ENCODE assay signal across 23 cellular contexts in the genomic region with DNA sequence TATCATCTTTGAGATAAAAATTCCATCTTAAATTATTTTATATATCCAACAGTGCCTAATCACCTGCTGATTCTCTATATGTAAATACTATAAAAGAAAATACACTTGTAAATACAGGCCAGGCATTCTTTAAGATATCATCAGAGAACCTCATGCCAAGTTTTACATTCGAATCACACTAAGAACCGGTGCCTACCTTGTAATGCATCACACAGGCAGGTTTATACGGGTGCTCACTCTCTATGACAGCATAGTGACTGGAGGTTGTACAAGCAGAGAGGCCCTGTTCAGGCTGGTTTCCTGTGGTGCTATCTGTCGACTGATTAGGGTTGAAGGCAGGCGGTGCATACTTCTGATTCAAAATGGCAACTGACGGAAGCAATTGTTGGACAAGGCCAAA.
"Had no signal": no experiment of that assay in that cellular context is flagged by ENCODE, and none has a peak within 500 bp of the region (broad histone marks: within the 10 kb centered on the region; RNA-seq: fewer than 3 reads in every experiment).

No MANE protein-coding gene starts in this region.

- H3K27me3 ChIP-seq: dorsolateral prefrontal cortex, esophagus muscularis mucosa, gastroesophageal sphincter, neutrophil, right lobe of liver, spleen, tibial artery, upper lobe of right lung had no signal

- H3K9me3 ChIP-seq: esophagus muscularis mucosa, gastroesophageal sphincter, left ventricle myocardium inferior, neutrophil, psoas muscle, right lobe of liver, spleen, tibial artery, upper lobe of right lung had no signal

- H3K27me3 Mint-ChIP-seq: naive thymus-derived CD4-positive, alpha-beta T cell; stimulated activated memory B cell treated with anti-CD40 and anti-IgM and Interleukin-4, amounts not matched to agents 10 μg/mL and 1 μg/mL and 100 μg/mL, for 72 hours; stimulated activated naive CD8-positive, alpha-beta T cell treated with anti-CD3 and anti-CD28 coated beads, Interleukin-15, Interleukin-2, amounts not matched to agents 100 ng/mL and 50 ng/mL, for 24 hours had no signal

- H3K4me3 Mint-ChIP-seq: immature natural killer cell; naive thymus-derived CD4-positive, alpha-beta T cell; stimulated activated memory B cell treated with anti-CD40 and anti-IgM and Interleukin-4, amounts not matched to agents 10 μg/mL and 1 μg/mL and 100 μg/mL, for 72 hours; stimulated activated naive CD8-positive, alpha-beta T cell treated with anti-CD3 and anti-CD28 coated beads, Interleukin-15, Interleukin-2, amounts not matched to agents 100 ng/mL and 50 ng/mL, for 24 hours had no signal

- H3K27ac Mint-ChIP-seq: immature natural killer cell; stimulated activated naive CD8-positive, alpha-beta T cell treated with anti-CD3 and anti-CD28 coated beads, Interleukin-15, Interleukin-2, amounts not matched to agents 100 ng/mL and 50 ng/mL, for 24 hours had no signal

- H3K4me1 ChIP-seq: esophagus muscularis mucosa, gastroesophageal sphincter, left ventricle myocardium inferior, psoas muscle, right lobe of liver, spleen, tibial artery, upper lobe of right lung had no signal

- DNase-seq: cortex of kidney; dorsolateral prefrontal cortex; effector CD8-positive, alpha-beta T cell; glutamatergic neuron; immature natural killer cell; left ventricle myocardium inferior; mesendoderm; naive thymus-derived CD4-positive, alpha-beta T cell; psoas muscle; retina; right lobe of liver; spleen; stimulated activated CD4-positive, alpha-beta T cell treated with anti-CD3 and anti-CD28 coated beads, Interleukin-15, amount 100 ng/mL, for 24 hours; stimulated activated CD4-positive, alpha-beta T cell treated with anti-CD3 and anti-CD28 coated beads, Interleukin-1b, Interleukin-23, amount 100 ng/mL, for 48 hours; stimulated activated CD4-positive, alpha-beta T cell treated with anti-CD3 and anti-CD28 coated beads, Interleukin-4, amount 100 ng/mL, for 24 hours; tibial artery; upper lobe of right lung had no signal

- ATAC-seq: gastroesophageal sphincter; naive thymus-derived CD4-positive, alpha-beta T cell; psoas muscle; right lobe of liver; stimulated activated memory B cell treated with anti-CD40 and anti-IgM and Interleukin-4, amounts not matched to agents 10 μg/mL and 1 μg/mL and 100 μg/mL, for 72 hours; upper lobe of right lung had no signal

- H3K27ac ChIP-seq: dorsolateral prefrontal cortex, esophagus muscularis mucosa, gastroesophageal sphincter, left ventricle myocardium inferior, neutrophil, psoas muscle, right lobe of liver, spleen, tibial artery, upper lobe of right lung had no signal

- H3K4me3 ChIP-seq: dorsolateral prefrontal cortex, esophagus muscularis mucosa, gastroesophageal sphincter, left ventricle myocardium inferior, lung, psoas muscle, right lobe of liver, spleen, tibial artery, upper lobe of right lung had no signal

- H3K9me3 Mint-ChIP-seq: immature natural killer cell; naive thymus-derived CD4-positive, alpha-beta T cell; stimulated activated memory B cell treated with anti-CD40 and anti-IgM and Interleukin-4, amounts not matched to agents 10 μg/mL and 1 μg/mL and 100 μg/mL, for 72 hours; stimulated activated naive CD8-positive, alpha-beta T cell treated with anti-CD3 and anti-CD28 coated beads, Interleukin-15, Interleukin-2, amounts not matched to agents 100 ng/mL and 50 ng/mL, for 24 hours had no signal

- H3K4me1 Mint-ChIP-seq: stimulated activated memory B cell treated with anti-CD40 and anti-IgM and Interleukin-4, amounts not matched to agents 10 μg/mL and 1 μg/mL and 100 μg/mL, for 72 hours had no signal
